9 cellular contexts compared by ENCODE assay signal in the genomic region with DNA sequence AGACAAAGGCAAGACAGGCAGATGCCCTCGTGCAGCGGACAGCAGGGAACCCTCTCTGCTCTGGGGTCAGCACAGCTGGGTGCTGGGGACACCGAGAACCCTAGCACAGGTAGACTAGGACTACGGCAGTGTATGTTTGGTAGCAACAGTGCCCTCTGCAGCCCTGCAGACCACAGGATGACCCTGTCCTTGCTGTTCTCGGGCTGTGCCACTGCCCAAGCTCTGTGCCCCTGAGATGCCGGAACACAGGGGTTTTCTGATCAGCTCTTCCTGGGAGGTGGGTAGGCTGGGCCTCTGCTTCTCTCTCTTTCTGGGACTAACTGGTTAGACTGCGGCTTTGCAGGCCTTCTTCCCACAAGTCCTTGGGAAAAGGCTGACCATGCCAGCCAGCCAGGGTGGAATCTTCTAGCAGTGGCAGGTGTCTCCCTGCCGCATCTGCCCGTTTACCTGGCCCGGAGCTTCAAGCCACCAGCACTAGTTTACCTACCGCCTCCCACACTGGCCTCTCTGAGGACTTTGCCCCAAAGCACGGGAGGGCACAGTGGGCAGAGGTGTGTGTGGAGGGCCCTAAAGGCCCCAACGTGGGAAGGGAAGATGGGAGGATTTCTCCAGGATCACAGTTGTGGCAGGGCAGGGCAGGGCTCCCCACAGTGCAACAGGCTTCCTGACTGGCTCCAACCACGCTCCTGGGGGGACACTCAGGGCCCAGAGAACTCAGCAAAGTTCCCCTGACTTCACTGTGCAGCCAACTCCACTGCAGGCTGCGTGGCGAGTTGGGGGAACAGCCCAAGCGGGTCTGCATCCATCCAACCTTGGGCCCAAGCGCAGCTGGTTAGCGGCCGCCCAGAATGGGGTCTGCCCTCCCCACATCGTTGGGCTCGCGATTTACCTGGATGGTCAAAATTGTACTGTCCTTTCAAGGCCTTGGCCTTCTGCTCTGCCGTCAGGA. TPM values are rescaled to one million over a fixed set of nuclear protein-coding genes. Genes with fewer than 3 reads are reported as not detected.
A peak's percentile ranks its signal among the peaks of the same experiment; 100 is the strongest.
DNase-seq lines count a peak whose midpoint lies in the region; ATAC-seq and TF ChIP-seq lines count a peak whose summit lies in the region.
"Had no signal": no experiment of that assay in that cellular context is flagged by ENCODE, and none has a peak within 500 bp of the region (broad histone marks: within the 10 kb centered on the region; RNA-seq: fewer than 3 reads in every experiment).

No MANE protein-coding gene starts in this region.

- H3K36me3 ChIP-seq in kidney epithelial cell (ENCODE audit: control insufficient read depth, insufficient read depth, low read length) (peaks cover 5% of the 10 kb centered on the region), subcutaneous abdominal adipose tissue (ENCODE audit: control insufficient read depth in 5 of 5, insufficient read depth in 5 of 5, low read length in 5 of 5) (peaks cover 0 to 51% (median 42%) of the 10 kb centered on the region in 5 donors)

- CTCF ChIA-PET in activated CD4-positive, alpha-beta T cell treated with anti-CD3 and anti-CD28 coated beads for 36 hours (lab: Charles Lee), result interaction anchor here (0.5 kb wide), 1 partner anchor 127 kb away, joined by 3 read pairs; no protein-coding TSS in a partner anchor

- POLR2A ChIA-PET in activated CD4-positive, alpha-beta T cell treated with anti-CD3 and anti-CD28 coated beads for 36 hours (lab: Charles Lee), result no interaction called here

- no peak for DNase-seq in activated CD4-positive, alpha-beta T cell treated with anti-CD3 and anti-CD28 coated beads for 36 hours
- DNase-seq in activated CD4-positive, alpha-beta T cell treated with anti-CD3 and anti-CD28 coated beads for 4 hours, result no peak
- no peak for DNase-seq in activated naive CD4-positive, alpha-beta T cell treated with anti-CD3 and anti-CD28 coated beads, Interleukin-2, amount 50 U/mL, for 72 hours (ENCODE audit: low spot score in 2 of 2)
- DNase-seq in kidney epithelial cell (ENCODE audit: low read depth), result no peak
- DNase-seq in SHP77 treated with DMSO at 0.1 percent for 48 hours (lab: John Stamatoyannopoulos, UW), result no peak
- DNase-seq in NCI-H2107 treated with DMSO at 0.1 percent for 48 hours (lab: John Stamatoyannopoulos, UW; ENCODE audit: unreplicated experiment), result no peak

- no peaks in the 10 kb centered on the region for H3K9me3 Mint-ChIP-seq in activated CD4-positive, alpha-beta T cell treated with anti-CD3 and anti-CD28 coated beads for 36 hours (ENCODE audit: low read depth)
- H3K9me3 Mint-ChIP-seq in activated naive CD4-positive, alpha-beta T cell treated with anti-CD3 and anti-CD28 coated beads, Interleukin-2, amount 50 U/mL, for 72 hours, result no peaks in the 10 kb centered on the region

- peaks cover 19% of the 10 kb centered on the region for H3K36me3 Mint-ChIP-seq in activated CD4-positive, alpha-beta T cell treated with anti-CD3 and anti-CD28 coated beads for 36 hours (ENCODE audit: low read depth)
- H3K36me3 Mint-ChIP-seq in activated naive CD4-positive, alpha-beta T cell treated with anti-CD3 and anti-CD28 coated beads, Interleukin-2, amount 50 U/mL, for 72 hours, result peaks cover 12 to 13% of the 10 kb centered on the region in 2 donors

- peak overlapping the region; percentile 78 for H3K4me3 Mint-ChIP-seq in activated CD4-positive, alpha-beta T cell treated with anti-CD3 and anti-CD28 coated beads for 36 hours

- H3K9ac ChIP-seq in subcutaneous abdominal adipose tissue (ENCODE audit: low read length in 5 of 5), result peak overlapping the region; percentile 56 to 92 (median 90)

- no peak for TF ChIP-seq CTCF in kidney epithelial cell (IDR thresholded peaks at IDR 0.05; ENCODE audit: insufficient read depth, low read length, poor library complexity, severe bottlenecking)

- H3K27ac ChIP-seq in subcutaneous abdominal adipose tissue (ENCODE audit: low read depth, low read length), result no peak overlapping the region

- peak overlapping the region; percentile 69 for H3K27ac Mint-ChIP-seq in activated CD4-positive, alpha-beta T cell treated with anti-CD3 and anti-CD28 coated beads for 36 hours
- peak overlapping the region; percentile 70 to 74 for H3K27ac Mint-ChIP-seq in activated naive CD4-positive, alpha-beta T cell treated with anti-CD3 and anti-CD28 coated beads, Interleukin-2, amount 50 U/mL, for 72 hours

- H3K27me3 ChIP-seq in kidney epithelial cell (ENCODE audit: control insufficient read depth, insufficient read depth, low read length) (no peaks in the 10 kb centered on the region), subcutaneous abdominal adipose tissue (ENCODE audit: control insufficient read depth in 5 of 5, insufficient read depth in 4 of 5, low read length in 5 of 5) (no peaks in the 10 kb centered on the region)

- H3K4me1 Mint-ChIP-seq in activated CD4-positive, alpha-beta T cell treated with anti-CD3 and anti-CD28 coated beads for 36 hours, result peaks cover 22% of the 10 kb centered on the region

- H3K9me3 ChIP-seq in subcutaneous abdominal adipose tissue (ENCODE audit: control insufficient read depth in 5 of 5, low read length in 5 of 5), result no peaks in the 10 kb centered on the region

- H3K4me3 ChIP-seq in kidney epithelial cell (ENCODE audit: low read depth, low read length) (peak overlapping the region; percentile 77), subcutaneous abdominal adipose tissue (ENCODE audit: low read depth in 1 of 5, low read length in 5 of 5) (peak overlapping the region; percentile 75 to 86 (median 83))

- peaks cover 2 to 20% (median 17%) of the 10 kb centered on the region in 5 donors for H3K4me1 ChIP-seq in subcutaneous abdominal adipose tissue (ENCODE audit: control insufficient read depth in 5 of 5, insufficient read depth in 5 of 5, low read length in 5 of 5)

- no peak for ATAC-seq in activated CD4-positive, alpha-beta T cell treated with anti-CD3 and anti-CD28 coated beads for 36 hours
- no peak for ATAC-seq in activated naive CD4-positive, alpha-beta T cell treated with anti-CD3 and anti-CD28 coated beads, Interleukin-2, amount 50 U/mL, for 72 hours
- ATAC-seq in GM18861 (IDR thresholded peaks at IDR 0.05; ENCODE audit: unreplicated experiment), result no peak

- no peaks in the 10 kb centered on the region for H3K27me3 Mint-ChIP-seq in activated CD4-positive, alpha-beta T cell treated with anti-CD3 and anti-CD28 coated beads for 36 hours

- intact Hi-C loops in activated CD4-positive, alpha-beta T cell treated with anti-CD3 and anti-CD28 coated beads for 36 hours (cut with DNase I, micrococcal nuclease), result no loop called here

RNA-seq across cellular contexts. Expression of a gene that starts 1.2 kb away (rescaled TPM):
- total RNA-seq in activated CD4-positive, alpha-beta T cell treated with anti-CD3 and anti-CD28 coated beads for 36 hours, result 10 to 100 TPM; 15.2 to 16.5 TPM
- total RNA-seq in activated naive CD4-positive, alpha-beta T cell treated with anti-CD3 and anti-CD28 coated beads, Interleukin-2, amount 50 U/mL, for 72 hours, result 10 to 100 TPM; 21.4 to 33.7 TPM
- total RNA-seq in kidney epithelial cell, result 17.7 and 19.8 TPM in 2 replicates

RNA-seq across cellular contexts. Expression of a gene that starts 15.5 kb away (rescaled TPM):
- not detected for total RNA-seq in activated CD4-positive, alpha-beta T cell treated with anti-CD3 and anti-CD28 coated beads for 36 hours
- total RNA-seq in activated naive CD4-positive, alpha-beta T cell treated with anti-CD3 and anti-CD28 coated beads, Interleukin-2, amount 50 U/mL, for 72 hours, result not detected
- total RNA-seq in kidney epithelial cell, result not detected in 2 replicates
- total RNA-seq: LHCN-M2 had no signal

RNA-seq across cellular contexts. Expression of a gene that starts 27.2 kb away (rescaled TPM):
- total RNA-seq in activated CD4-positive, alpha-beta T cell treated with anti-CD3 and anti-CD28 coated beads for 36 hours, result 10 to 100 TPM; 28.2 to 30.7 TPM
- 10 to 100 TPM; 49.6 to 73.4 TPM for total RNA-seq in activated naive CD4-positive, alpha-beta T cell treated with anti-CD3 and anti-CD28 coated beads, Interleukin-2, amount 50 U/mL, for 72 hours
- total RNA-seq in kidney epithelial cell, result 27.9 and 29.3 TPM in 2 replicates
